Comparison of ENCODE assay signal across 15 cellular contexts in the genomic region with DNA sequence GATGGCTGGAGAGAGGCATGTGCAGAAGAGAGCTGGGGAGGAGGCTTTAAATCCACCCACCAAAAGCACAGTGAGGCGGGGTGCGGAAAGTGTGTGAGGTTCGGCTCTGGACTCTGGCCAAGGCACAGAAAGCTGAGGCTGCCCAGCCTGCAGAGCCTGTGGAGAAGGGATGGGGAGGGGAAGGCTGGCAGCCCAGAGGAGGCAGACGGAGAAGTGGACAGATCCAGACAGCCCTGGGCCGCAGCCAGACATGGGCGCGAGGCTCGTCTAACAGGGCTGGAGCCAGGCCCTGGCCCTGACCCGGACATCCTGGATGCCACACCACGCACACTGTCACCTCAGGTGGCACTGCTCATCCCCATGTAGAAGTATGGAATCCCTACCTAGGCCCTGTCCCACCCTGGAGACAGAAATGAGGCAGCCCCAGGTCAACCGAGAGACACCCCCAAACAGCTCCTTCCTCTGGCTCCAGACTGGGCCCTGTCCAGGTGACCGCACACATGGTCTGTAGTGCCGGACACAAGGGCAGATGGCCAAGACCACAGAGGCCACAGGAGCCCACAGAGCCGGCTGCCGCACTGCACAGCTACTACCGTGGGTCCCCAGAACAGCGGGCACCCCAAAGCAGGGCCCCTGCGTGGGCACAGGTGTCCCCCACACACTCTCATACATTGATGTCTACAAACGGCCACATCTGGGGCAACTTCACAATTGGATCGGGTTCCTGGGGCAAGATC. TPM values are rescaled to one million over a fixed set of nuclear protein-coding genes. Genes with fewer than 3 reads are reported as not detected.
DNase-seq lines count a peak whose midpoint lies in the region; ATAC-seq and TF ChIP-seq lines count a peak whose summit lies in the region.
"Had no signal": no experiment of that assay in that cellular context is flagged by ENCODE, and none has a peak within 500 bp of the region (broad histone marks: within the 10 kb centered on the region; RNA-seq: fewer than 3 reads in every experiment).

No MANE protein-coding gene starts in this region.

- no peak overlapping the region for H3K27ac Mint-ChIP-seq in activated CD4-positive, alpha-beta T cell treated with anti-CD3 and anti-CD28 coated beads, Interleukin-2, amount 10 ng/mL, durations not matched to agents 7 days and 5 days

- ATAC-seq in Right ventricle myocardium inferior (peak; percentile 55), heart right ventricle (peak; percentile 44 to 86 (median 76)), aorta (ENCODE audit: low FRiP score) (peak; percentile 77)

- H3K27ac ChIP-seq in heart right ventricle (peak overlapping the region in 9 of 10 donors; percentile 18 to 78 (median 52)), osteoblast (ENCODE audit: low read depth, low read length) (no peak overlapping the region), aorta (ENCODE audit: low read depth in 1 of 2, low read length in 2 of 2) (no peak overlapping the region)

- H3K4me3 ChIP-seq in heart right ventricle (no peak overlapping the region), osteoblast (ENCODE audit: insufficient read depth, low read length) (no peak overlapping the region), aorta (ENCODE audit: low read length in 2 of 2) (no peak overlapping the region)
- H3K4me3 ChIP-seq: upper lobe of left lung had no signal

- H3K4me1 ChIP-seq in heart right ventricle = peaks cover 36 to 90% (median 73%) of the 10 kb centered on the region in 9 donors
- peaks cover 6% of the 10 kb centered on the region for H3K4me1 ChIP-seq in osteoblast (ENCODE audit: insufficient read depth, low read length)
- peaks cover 0 to 5% of the 10 kb centered on the region in 2 donors for H3K4me1 ChIP-seq in aorta (ENCODE audit: control insufficient read depth in 1 of 2, insufficient read depth in 2 of 2, low read length in 2 of 2)

- no peak overlapping the region for H3K4me2 ChIP-seq in osteoblast (ENCODE audit: insufficient read depth, low read length)

- CTCF ChIA-PET in activated CD4-positive, alpha-beta T cell treated with anti-CD3 and anti-CD28 coated beads, Interleukin-2, amount 10 ng/mL, durations not matched to agents 7 days and 5 days (lab: Charles Lee) = no interaction called here

- H3K36me3 ChIP-seq in heart right ventricle (peaks cover 0 to 24% (median 0%) of the 10 kb centered on the region in 9 donors), osteoblast (ENCODE audit: insufficient read depth, low read length) (no peaks in the 10 kb centered on the region), aorta (ENCODE audit: control insufficient read depth in 1 of 2, insufficient read depth in 2 of 2, low read length in 1 of 2) (no peaks in the 10 kb centered on the region)

- peaks cover 10% of the 10 kb centered on the region for H3K4me1 Mint-ChIP-seq in activated CD4-positive, alpha-beta T cell treated with anti-CD3 and anti-CD28 coated beads, Interleukin-2, amount 10 ng/mL, durations not matched to agents 7 days and 5 days

- H3K9me3 ChIP-seq in heart right ventricle = no peaks in the 10 kb centered on the region
- H3K9me3 ChIP-seq in osteoblast (ENCODE audit: low read depth, low read length) = no peaks in the 10 kb centered on the region
- no peaks in the 10 kb centered on the region for H3K9me3 ChIP-seq in aorta (ENCODE audit: control insufficient read depth, low read length)
- H3K9me3 ChIP-seq: upper lobe of left lung had no signal

- POLR2A ChIA-PET in activated CD4-positive, alpha-beta T cell treated with anti-CD3 and anti-CD28 coated beads, Interleukin-2, amount 10 ng/mL, durations not matched to agents 7 days and 5 days (lab: Charles Lee) = interaction anchor here (0.6 kb wide), 1 partner anchor 175 kb away, joined by 3 read pairs; no protein-coding TSS in a partner anchor

- peaks cover 91% of the 10 kb centered on the region for H3K79me2 ChIP-seq in osteoblast (ENCODE audit: insufficient read depth, low read length)

- 56 to 63% methylated on average over 20 of the region's 20 CpGs for WGBS in heart right ventricle, 2 donors
- WGBS in aorta, 2 donors = 10 to 16% methylated on average over 20 of the region's 20 CpGs

- intact Hi-C loops in Right ventricle myocardium inferior (cut with DNase I) (no loop called here), cardiac septum (cut with DNase I) (no loop called here), heart right ventricle (cut with DNase I) (no loop called here), aorta (cut with DNase I) (no loop called here)

- peak; percentile 74 for DNase-seq in Right ventricle myocardium inferior (ENCODE audit: missing footprints)
- no peak for DNase-seq in cardiac septum (ENCODE audit: low spot score)
- DNase-seq in heart right ventricle = peak; percentile 52 to 59
- peak; percentile 78 for DNase-seq in osteoblast (ENCODE audit: insufficient read length, low spot score, missing footprints)
- DNase-seq in aorta = peak; percentile 69 to 86
- DNase-seq in NCI-H146 (lab: John Stamatoyannopoulos, UW) = no peak
- no peak for DNase-seq in T-helper 9 cell
- DNase-seq in activated CD4-positive, alpha-beta T cell treated with anti-CD3 and anti-CD28 coated beads, Interleukin-2, amount 10 ng/mL, durations not matched to agents 7 days and 5 days = no peak
- DNase-seq: activated CD4-positive, alpha-beta T cell treated with anti-CD3 and anti-CD28 coated beads for 48 hours; activated naive CD4-positive, alpha-beta T cell; foreskin melanocyte; NCI-H1436 treated with DMSO at 0.1 percent for 48 hours; retina had no signal

- no peak overlapping the region for H3K4me3 Mint-ChIP-seq in activated CD4-positive, alpha-beta T cell treated with anti-CD3 and anti-CD28 coated beads, Interleukin-2, amount 10 ng/mL, durations not matched to agents 7 days and 5 days
- H3K4me3 Mint-ChIP-seq: dendritic cell treated with granulocyte-macrophage colony-stimulating factor and Interleukin-4, amounts not matched to agents 40 ng/mL and 50 ng/mL, for 4 days had no signal

- H3K9me3 Mint-ChIP-seq in activated CD4-positive, alpha-beta T cell treated with anti-CD3 and anti-CD28 coated beads, Interleukin-2, amount 10 ng/mL, durations not matched to agents 7 days and 5 days = peaks cover 8% of the 10 kb centered on the region

- peaks cover 85% of the 10 kb centered on the region for H4K20me1 ChIP-seq in osteoblast (ENCODE audit: insufficient read depth, low read length)

- TF ChIP-seq CTCF in heart right ventricle (IDR thresholded peaks at IDR 0.05) (no peak), osteoblast (IDR thresholded peaks at IDR 0.05; ENCODE audit: extremely low read depth, low read depth, low read length) (no peak)

- no peak overlapping the region for H2AFZ ChIP-seq in osteoblast (ENCODE audit: low read length)

- peaks cover 16% of the 10 kb centered on the region for H3K36me3 Mint-ChIP-seq in activated CD4-positive, alpha-beta T cell treated with anti-CD3 and anti-CD28 coated beads, Interleukin-2, amount 10 ng/mL, durations not matched to agents 7 days and 5 days (ENCODE audit: low read depth)

- no peaks in the 10 kb centered on the region for H3K27me3 ChIP-seq in heart right ventricle
- H3K27me3 ChIP-seq in osteoblast (ENCODE audit: insufficient read depth, low read length) = no peaks in the 10 kb centered on the region
- H3K27me3 ChIP-seq in aorta (ENCODE audit: control insufficient read depth in 1 of 2, insufficient read depth in 2 of 2, low read length in 1 of 2) = no peaks in the 10 kb centered on the region
- H3K27me3 ChIP-seq: upper lobe of left lung had no signal

- no peaks in the 10 kb centered on the region for H3K27me3 Mint-ChIP-seq in activated CD4-positive, alpha-beta T cell treated with anti-CD3 and anti-CD28 coated beads, Interleukin-2, amount 10 ng/mL, durations not matched to agents 7 days and 5 days
- H3K27me3 Mint-ChIP-seq: dendritic cell treated with granulocyte-macrophage colony-stimulating factor and Interleukin-4, amounts not matched to agents 40 ng/mL and 50 ng/mL, for 4 days had no signal

RNA-seq across cellular contexts. Expression of a gene that starts 16.6 kb away (rescaled TPM):
- 48.7 TPM for total RNA-seq in Right ventricle myocardium inferior
- 48.5 TPM for total RNA-seq in cardiac septum
- 10 to 100 TPM; 36.8 to 59.1 (median 45.2) TPM for total RNA-seq in heart right ventricle
- 10 to 100 TPM; 25.2 to 57.9 TPM for polyA plus RNA-seq in heart right ventricle
- 28.2 and 29.8 TPM in 2 replicates for total RNA-seq in osteoblast
- 10 to 100 TPM; 51.3 to 65.8 TPM for total RNA-seq in aorta
- 100 to 1,000 TPM in 1 of 2 donors, 10 to 100 TPM in 1; 32.4 to 104 TPM for polyA plus RNA-seq in aorta
- 10 to 100 TPM; 45.1 to 45.4 TPM for total RNA-seq in activated CD4-positive, alpha-beta T cell treated with anti-CD3 and anti-CD28 coated beads, Interleukin-2, amount 10 ng/mL, durations not matched to agents 7 days and 5 days

Comparison
In these comparisons a context has a peak if more than half of its experiments do, and no peak if none do; other contexts are left out.
1. DNase-seq: peak in Right ventricle myocardium inferior (single experiment), heart right ventricle (2 of 2), osteoblast (single experiment) and aorta (2 of 2); none in cardiac septum (single experiment), NCI-H146 (single experiment), T-helper 9 cell (single experiment) and activated CD4-positive, alpha-beta T cell treated with anti-CD3 and anti-CD28 coated beads, Interleukin-2, amount 10 ng/mL, durations not matched to agents 7 days and 5 days (single experiment).
2. H3K27ac ChIP-seq: peak in heart right ventricle (9 of 10); none in osteoblast (single experiment) and aorta (0 of 2).
3. Peak in every context shown above with its lines, with median percentiles within 50 percentile points of each other: ATAC-seq.